In the genomic region with DNA sequence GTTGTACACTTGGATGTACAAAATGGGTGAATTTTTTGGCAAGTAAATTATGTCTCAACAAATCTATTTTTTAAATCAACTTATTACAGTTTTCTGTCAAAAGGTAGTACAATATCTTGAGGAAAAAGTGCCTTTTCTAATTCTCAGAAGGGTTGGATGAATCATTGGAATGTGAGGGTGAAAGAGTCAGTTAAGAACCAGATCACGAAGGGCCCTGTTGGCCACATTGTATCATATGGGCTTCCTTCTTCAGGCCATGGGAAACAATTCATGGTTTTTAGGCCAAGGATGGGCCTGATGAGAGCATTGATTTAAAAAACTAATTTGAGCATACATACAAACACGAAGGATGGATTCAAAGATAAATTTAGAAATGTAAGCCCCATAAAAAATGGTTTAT, we compare ENCODE assay signal across 17 cellular contexts.
DNase-seq lines count a peak whose midpoint lies in the region; ATAC-seq, FAIRE-seq and TF ChIP-seq lines count a peak whose summit lies in the region.
"Had no signal": no experiment of that assay in that cellular context is flagged by ENCODE, and none has a peak within 500 bp of the region (broad histone marks: within the 10 kb centered on the region; RNA-seq: fewer than 3 reads in every experiment).

No MANE protein-coding gene starts in this region.

- no peak for TF ChIP-seq EP300 in esophagus muscularis mucosa (IDR thresholded peaks at IDR 0.05)

- no peak overlapping the region for H2BK5ac ChIP-seq in mesenchymal stem cell (ENCODE audit: low read depth, low read length, poor library complexity, severe bottlenecking)

- H3K4me1 ChIP-seq in esophagus muscularis mucosa (peaks cover 5 to 12% (median 12%) of the 10 kb centered on the region in 4 donors), mesenchymal stem cell (ENCODE audit: control insufficient read depth, insufficient read depth, low read depth, low read length) (no peaks in the 10 kb centered on the region)

- peak overlapping the region; percentile 71 for H4K91ac ChIP-seq in mesenchymal stem cell (ENCODE audit: low read length)

- no peaks in the 10 kb centered on the region for H3K79me1 ChIP-seq in mesenchymal stem cell (replicated peaks; ENCODE audit: low read length, poor library complexity, severe bottlenecking)

- peak overlapping the region; percentile 64 to 77 for H3K18ac ChIP-seq in mesenchymal stem cell (ENCODE audit: low read depth in 1 of 2, low read length in 2 of 2)

- FAIRE-seq in GM12891 (lab: Jason Lieb, UNC): no peak

- H3K4me2 ChIP-seq in mesenchymal stem cell (ENCODE audit: low read length, poor library complexity, severe bottlenecking): no peak overlapping the region
- H3K4me2 ChIP-seq: BLaER1 treated with 17β-estradiol and CSF1 and Interleukin-3, amounts not matched to agents 10 nM and 100 nM had no signal

- H2AFZ ChIP-seq in mesenchymal stem cell (ENCODE audit: low read depth, low read length): no peak overlapping the region

- no peak overlapping the region for H4K8ac ChIP-seq in mesenchymal stem cell (ENCODE audit: low read length)

- no peak for ATAC-seq in HG03025 (IDR thresholded peaks at IDR 0.05; ENCODE audit: low FRiP score, unreplicated experiment)
- ATAC-seq: Panc1, Right ventricle myocardium inferior had no signal

- H3K36me3 ChIP-seq in esophagus muscularis mucosa (no peaks in the 10 kb centered on the region), mesenchymal stem cell (ENCODE audit: control insufficient read depth in 1 of 2, insufficient read depth in 2 of 2, low read depth in 1 of 2, low read length in 2 of 2) (no peaks in the 10 kb centered on the region)
- H3K36me3 ChIP-seq: BLaER1 treated with 17β-estradiol and CSF1 and Interleukin-3, amounts not matched to agents 10 nM and 100 nM had no signal

- no peak overlapping the region for H3K23ac ChIP-seq in mesenchymal stem cell (ENCODE audit: low read length in 2 of 2)

- H3K4me3 ChIP-seq in esophagus muscularis mucosa (no peak overlapping the region), mesenchymal stem cell (ENCODE audit: insufficient read depth in 1 of 2, low read depth in 1 of 2, low read length in 2 of 2) (no peak overlapping the region)
- H3K4me3 ChIP-seq: BLaER1 treated with 17β-estradiol and CSF1 and Interleukin-3, amounts not matched to agents 10 nM and 100 nM had no signal

- TF ChIP-seq CTCF in esophagus muscularis mucosa (IDR thresholded peaks at IDR 0.05): no peak

- DNase-seq in EH (ENCODE audit: low read depth) (peak; percentile 61), M059J (ENCODE audit: low read depth) (peak; percentile 69), esophagus muscularis mucosa (ENCODE audit: extremely low spot score) (peak; percentile 29), mesenchymal stem cell (no peak), dermis blood vessel endothelial cell (no peak), GM12891 (ENCODE audit: insufficient read length, low spot score) (no peak)
- DNase-seq in stimulated activated CD4-positive, alpha-beta T cell treated with anti-CD3 and anti-CD28 coated beads, Interleukin-2, amount 100 ng/mL, for 24 hours: no peak
- DNase-seq: H9, KBM-7, NCI-H1092, NCI-H146, NCI-H2081 treated with DMSO at 0.1 percent for 48 hours, NCI-H510A treated with DMSO at 0.1 percent for 48 hours had no signal

- H3K4ac ChIP-seq in mesenchymal stem cell (ENCODE audit: low read depth in 1 of 2, low read length in 2 of 2): peak overlapping the region in 1 of 2 experiments; percentile 60

- no peak overlapping the region for H3K14ac ChIP-seq in mesenchymal stem cell (ENCODE audit: low read length in 2 of 2)

- H3K27ac ChIP-seq in esophagus muscularis mucosa (replicated peaks in 1 of 4): no peak overlapping the region
- no peak overlapping the region for H3K27ac ChIP-seq in mesenchymal stem cell (ENCODE audit: low read length, poor library complexity, severe bottlenecking)
- H3K27ac ChIP-seq: BLaER1 treated with 17β-estradiol and CSF1 and Interleukin-3, amounts not matched to agents 10 nM and 100 nM had no signal

- no peak overlapping the region for H2BK120ac ChIP-seq in mesenchymal stem cell (ENCODE audit: low read depth, low read length)

- H2AK5ac ChIP-seq in mesenchymal stem cell (ENCODE audit: low read length, severe bottlenecking): no peak overlapping the region

- H3K9ac ChIP-seq in mesenchymal stem cell (ENCODE audit: low read length): no peak overlapping the region
- H3K9ac ChIP-seq: BLaER1 treated with 17β-estradiol and CSF1 and Interleukin-3, amounts not matched to agents 10 nM and 100 nM had no signal

- WGBS in esophagus muscularis mucosa: 88% methylated on average over 2 of the region's 2 CpGs
- 48% methylated on average over 1 of the region's 2 CpGs for WGBS in mesenchymal stem cell

- no peak overlapping the region for H2BK12ac ChIP-seq in mesenchymal stem cell (ENCODE audit: low read length in 2 of 2)

- intact Hi-C loops in esophagus muscularis mucosa (cut with DNase I): no loop called here

- H3K27me3 ChIP-seq in esophagus muscularis mucosa: no peaks in the 10 kb centered on the region
- no peaks in the 10 kb centered on the region for H3K27me3 ChIP-seq in mesenchymal stem cell (ENCODE audit: control insufficient read depth in 1 of 2, insufficient read depth in 1 of 2, low read length in 2 of 2)
- H3K27me3 ChIP-seq: BLaER1 treated with 17β-estradiol and CSF1 and Interleukin-3, amounts not matched to agents 10 nM and 100 nM had no signal

- TF ChIP-seq POLR2A in esophagus muscularis mucosa (IDR thresholded peaks at IDR 0.05; ENCODE audit: low read depth): no peak
- no peak for TF ChIP-seq POLR2A in GM12891 (IDR thresholded peaks at IDR 0.05; ENCODE audit: low read depth, low read length)

- H3K9me3 ChIP-seq in esophagus muscularis mucosa (no peaks in the 10 kb centered on the region), mesenchymal stem cell (ENCODE audit: control insufficient read depth, low read length) (no peaks in the 10 kb centered on the region)
- H3K9me3 ChIP-seq: BLaER1 treated with 17β-estradiol and CSF1 and Interleukin-3, amounts not matched to agents 10 nM and 100 nM had no signal

- no peak overlapping the region for H2BK15ac ChIP-seq in mesenchymal stem cell (ENCODE audit: low read depth, poor library complexity, severe bottlenecking)

TF ChIP-seq in GM12891, 5 proteins besides CTCF, POLR2A, EP300 and RAD21:
- TF ChIP-seq TAF1 (IDR thresholded peaks at IDR 0.05; ENCODE audit: low read depth, low read length) (no peak), SPI1 (IDR thresholded peaks at IDR 0.05; ENCODE audit: low read depth, low read length) (no peak), POLR2AphosphoS5 (IDR thresholded peaks at IDR 0.05; ENCODE audit: low read depth, low read length) (no peak), POU2F2 (IDR thresholded peaks at IDR 0.05; ENCODE audit: low read depth, low read length) (no peak), PAX5 (IDR thresholded peaks at IDR 0.05; ENCODE audit: insufficient read depth, low read length, severe bottlenecking) (no peak)

Comparison
In these comparisons a context has a peak if more than half of its experiments do, and no peak if none do; other contexts are left out.
1. DNase-seq: peak in EH (single experiment), M059J (single experiment) and esophagus muscularis mucosa (single experiment); none in mesenchymal stem cell (single experiment), dermis blood vessel endothelial cell (single experiment), GM12891 (single experiment) and stimulated activated CD4-positive, alpha-beta T cell treated with anti-CD3 and anti-CD28 coated beads, Interleukin-2, amount 100 ng/mL, for 24 hours (0 of 2).